Comparison of ENCODE assay signal across 11 cellular contexts in the genomic region with DNA sequence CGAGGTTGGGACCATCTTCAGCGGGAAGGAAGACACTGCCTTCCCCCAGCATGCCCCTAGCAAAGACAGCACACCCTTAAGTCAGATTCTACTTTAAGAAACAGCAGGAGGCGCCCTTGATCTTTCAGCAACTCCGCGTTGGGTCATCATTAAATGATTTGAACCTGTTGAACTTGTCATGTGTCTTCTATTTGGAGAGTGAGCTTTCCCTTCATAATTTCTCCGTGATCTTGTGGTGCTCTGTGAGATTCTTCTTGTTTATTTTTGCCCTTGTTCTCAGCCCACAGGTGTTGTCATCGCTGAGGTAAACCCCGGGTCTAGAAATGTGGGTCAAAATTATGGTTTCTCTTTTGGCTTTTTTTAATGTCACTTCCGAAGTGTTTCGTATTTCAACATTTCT. TPM values are rescaled to one million over a fixed set of nuclear protein-coding genes. Genes with fewer than 3 reads are reported as not detected.
DNase-seq lines count a peak whose midpoint lies in the region; ATAC-seq and TF ChIP-seq lines count a peak whose summit lies in the region.
"Had no signal": no experiment of that assay in that cellular context is flagged by ENCODE, and none has a peak within 500 bp of the region (broad histone marks: within the 10 kb centered on the region; RNA-seq: fewer than 3 reads in every experiment).

No MANE protein-coding gene starts in this region.

- no peaks in the 10 kb centered on the region for H3K9me3 ChIP-seq in naive thymus-derived CD4-positive, alpha-beta T cell (ENCODE audit: control insufficient read depth in 2 of 3, low read length in 3 of 3)
- no peaks in the 10 kb centered on the region for H3K9me3 ChIP-seq in ascending aorta

- H3K27ac Mint-ChIP-seq in naive thymus-derived CD4-positive, alpha-beta T cell = no peak overlapping the region
- H3K27ac Mint-ChIP-seq: activated naive CD4-positive, alpha-beta T cell treated with anti-CD3 and anti-CD28 coated beads, Interleukin-2, amount 50 U/mL, for 24 hours had no signal

- peaks cover 0 to 13% (median 10%) of the 10 kb centered on the region in 5 donors for H3K27me3 Mint-ChIP-seq in naive thymus-derived CD4-positive, alpha-beta T cell
- H3K27me3 Mint-ChIP-seq: activated naive CD4-positive, alpha-beta T cell treated with anti-CD3 and anti-CD28 coated beads, Interleukin-2, amount 50 U/mL, for 24 hours had no signal

- H3K4me3 ChIP-seq in astrocyte of the spinal cord (ENCODE audit: low read depth, low read length) (no peak overlapping the region), ascending aorta (no peak overlapping the region)
- H3K4me3 ChIP-seq in naive thymus-derived CD4-positive, alpha-beta T cell (ENCODE audit: low read length) = no peak overlapping the region

- DNase-seq in Daoy (ENCODE audit: low read depth) (peak; percentile 69), astrocyte of the spinal cord (ENCODE audit: low read depth, low spot score) (peak; percentile 57), ascending aorta (ENCODE audit: low spot score in 2 of 2) (no peak)
- no peak for DNase-seq in naive thymus-derived CD4-positive, alpha-beta T cell
- DNase-seq in activated effector memory CD4-positive, alpha-beta T cell treated with anti-CD3 and anti-CD28 coated beads, Interleukin-2, amount 50 U/mL, for 16 hours = no peak
- DNase-seq: NCI-H2171 treated with DMSO at 0.1 percent for 48 hours had no signal

- no peak overlapping the region for H3K4me3 Mint-ChIP-seq in naive thymus-derived CD4-positive, alpha-beta T cell
- H3K4me3 Mint-ChIP-seq: activated naive CD4-positive, alpha-beta T cell treated with anti-CD3 and anti-CD28 coated beads, Interleukin-2, amount 50 U/mL, for 24 hours had no signal

- H3K9me3 Mint-ChIP-seq in naive thymus-derived CD4-positive, alpha-beta T cell = peaks cover 0 to 10% (median 0%) of the 10 kb centered on the region in 11 donors
- H3K9me3 Mint-ChIP-seq: activated naive CD4-positive, alpha-beta T cell treated with anti-CD3 and anti-CD28 coated beads, Interleukin-2, amount 50 U/mL, for 24 hours had no signal

- H3K27ac ChIP-seq in naive thymus-derived CD4-positive, alpha-beta T cell (ENCODE audit: low read depth, low read length) = no peak overlapping the region
- H3K27ac ChIP-seq in ascending aorta = no peak overlapping the region
- H3K27ac ChIP-seq: parathyroid adenoma had no signal

- intact Hi-C loops in naive thymus-derived CD4-positive, alpha-beta T cell (cut with micrococcal nuclease) = no loop called here
- intact Hi-C loops in ascending aorta (cut with DNase I) = no loop called here

- H3K27me3 ChIP-seq in naive thymus-derived CD4-positive, alpha-beta T cell (ENCODE audit: control insufficient read depth in 2 of 2, insufficient read depth in 2 of 2, low read length in 2 of 2) = no peaks in the 10 kb centered on the region
- H3K27me3 ChIP-seq in ascending aorta = no peaks in the 10 kb centered on the region

- CTCF ChIA-PET in naive thymus-derived CD4-positive, alpha-beta T cell (lab: Charles Lee) = no interaction called here

- H3K4me1 ChIP-seq in naive thymus-derived CD4-positive, alpha-beta T cell (ENCODE audit: control insufficient read depth in 2 of 2, insufficient read depth in 2 of 2, low read length in 2 of 2) = peaks cover 0 to 2% of the 10 kb centered on the region in 2 donors
- H3K4me1 ChIP-seq in ascending aorta = peaks cover 0 to 5% of the 10 kb centered on the region in 2 donors
- H3K4me1 ChIP-seq: parathyroid adenoma had no signal

- peaks cover 0 to 2% (median 0%) of the 10 kb centered on the region in 7 donors for H3K4me1 Mint-ChIP-seq in naive thymus-derived CD4-positive, alpha-beta T cell

- POLR2A ChIA-PET in naive thymus-derived CD4-positive, alpha-beta T cell (lab: Charles Lee) = no interaction called here

- ATAC-seq in naive thymus-derived CD4-positive, alpha-beta T cell = peak; percentile 24
- no peak for ATAC-seq in GM21390 (IDR thresholded peaks at IDR 0.05; ENCODE audit: unreplicated experiment)
- no peak for ATAC-seq in GM19351 (IDR thresholded peaks at IDR 0.05; ENCODE audit: unreplicated experiment)

- H3K36me3 Mint-ChIP-seq in naive thymus-derived CD4-positive, alpha-beta T cell = peaks cover 0 to 4% (median 0%) of the 10 kb centered on the region in 5 donors
- H3K36me3 Mint-ChIP-seq: activated naive CD4-positive, alpha-beta T cell treated with anti-CD3 and anti-CD28 coated beads, Interleukin-2, amount 50 U/mL, for 24 hours had no signal

- H3K36me3 ChIP-seq in naive thymus-derived CD4-positive, alpha-beta T cell (ENCODE audit: control insufficient read depth in 2 of 3, insufficient read depth in 3 of 3, low read length in 3 of 3) = no peaks in the 10 kb centered on the region
- H3K36me3 ChIP-seq in ascending aorta = no peaks in the 10 kb centered on the region

- TF ChIP-seq CTCF in LNCAP (IDR thresholded peaks at IDR 0.05) (peak; percentile 70), astrocyte of the spinal cord (IDR thresholded peaks at IDR 0.05; ENCODE audit: low read depth, low read length) (peak; percentile 22), ascending aorta (IDR thresholded peaks at IDR 0.05) (no peak)

- in situ Hi-C loops in astrocyte of the spinal cord (cut with HindIII; ENCODE audit: low sequenced_read_pairs) = no loop called here

RNA-seq across cellular contexts. Expression of a gene that starts 49.5 kb away (rescaled TPM):
- 37.8 and 43.3 TPM in 2 replicates for total RNA-seq in Daoy (2014; rRNA removed; shearing (Covaris generic))
- 10 to 100 TPM; 56.5 to 90.8 (median 85.4) TPM for total RNA-seq in naive thymus-derived CD4-positive, alpha-beta T cell
- polyA plus RNA-seq in naive thymus-derived CD4-positive, alpha-beta T cell = 10 to 100 TPM; 35.1 to 56.0 TPM
- total RNA-seq in ascending aorta = 110 TPM

Comparison
In these comparisons a context has a peak if more than half of its experiments do, and no peak if none do; other contexts are left out.
1. DNase-seq: peak in Daoy (single experiment) and astrocyte of the spinal cord (single experiment); none in naive thymus-derived CD4-positive, alpha-beta T cell (0 of 9), ascending aorta (0 of 2) and activated effector memory CD4-positive, alpha-beta T cell treated with anti-CD3 and anti-CD28 coated beads, Interleukin-2, amount 50 U/mL, for 16 hours (single experiment).
2. CTCF ChIP-seq: peak in LNCAP (single experiment) and astrocyte of the spinal cord (single experiment); none in ascending aorta (0 of 3).